ENCODE assay signal across 9 cellular contexts in the genomic region with DNA sequence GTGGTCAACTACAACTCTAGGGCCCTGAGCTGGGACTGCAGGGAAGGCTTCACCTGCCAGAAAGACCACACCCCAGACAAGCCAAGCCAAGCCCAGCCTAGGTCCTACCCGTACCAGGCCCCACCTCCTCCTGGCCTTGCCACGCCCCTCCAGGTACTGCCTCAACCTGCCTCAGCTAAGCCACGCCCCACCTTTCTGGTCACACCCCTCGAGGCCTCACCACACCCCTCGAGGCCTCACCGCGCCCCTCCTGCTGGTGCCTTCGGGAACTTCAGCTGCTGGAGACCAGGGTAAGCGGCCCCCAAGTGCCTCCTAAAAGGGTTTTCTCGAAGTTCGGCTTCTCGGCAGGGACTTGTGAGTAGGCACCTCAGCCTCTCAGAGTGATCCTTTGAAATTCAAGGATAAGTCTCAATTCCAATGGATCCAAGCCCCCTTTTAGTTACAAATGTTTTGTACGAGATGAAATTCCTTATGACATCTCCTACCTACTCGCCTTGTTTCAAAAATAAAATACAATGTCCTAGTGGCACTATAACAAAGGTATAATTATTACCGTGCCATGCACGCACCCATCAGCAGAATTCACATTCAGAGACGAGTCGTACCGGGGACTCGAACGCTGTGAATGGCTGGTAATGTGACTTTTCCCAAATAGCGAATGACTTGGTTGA.
DNase-seq lines count a peak whose midpoint lies in the region; ATAC-seq, FAIRE-seq and TF ChIP-seq lines count a peak whose summit lies in the region.
"Had no signal": no experiment of that assay in that cellular context is flagged by ENCODE, and none has a peak within 500 bp of the region (broad histone marks: within the 10 kb centered on the region; RNA-seq: fewer than 3 reads in every experiment).

No MANE protein-coding gene starts in this region.

- no peak overlapping the region for H3K4me2 ChIP-seq in A549

- no peak for TF ChIP-seq POLR2A in A549 (IDR thresholded peaks at IDR 0.05; ENCODE audit: low read length)

- DNase-seq in A549 (ENCODE audit: low read depth in 1 of 2, low spot score in 1 of 2) (peak; percentile 30 to 58), LNCaP clone FGC (ENCODE audit: low read depth) (peak; percentile 22), chondrocyte (ENCODE audit: low spot score) (no peak), osteocyte (ENCODE audit: extremely low spot score, unreplicated experiment) (peak; percentile 74), T-helper 9 cell (no peak), AG08395 (ENCODE audit: low spot score) (no peak)

- CTCF ChIA-PET in A549 (lab: Yijun Ruan, JAX): interaction anchor here (0.6 to 1.0 kb wide), 3 partner anchors 8 to 136 kb away, joined by 3 read pairs; no protein-coding TSS in a partner anchor

- H3K4me3 Mint-ChIP-seq in chondrocyte (ENCODE audit: unreplicated experiment): no peak overlapping the region
- no peak overlapping the region for H3K4me3 Mint-ChIP-seq in osteocyte (ENCODE audit: unreplicated experiment)

- ATAC-seq in A549: peak; percentile 64 to 87; a peak in 5 of 6 replicates
- peak; percentile 75 for ATAC-seq in GM18519 (IDR thresholded peaks at IDR 0.05; ENCODE audit: low FRiP score, unreplicated experiment)
- no peak for ATAC-seq in GM19035 (IDR thresholded peaks at IDR 0.05; ENCODE audit: unreplicated experiment)

- H3K4me1 Mint-ChIP-seq in chondrocyte (ENCODE audit: low read depth): peaks cover 7% of the 10 kb centered on the region
- peaks cover 5% of the 10 kb centered on the region for H3K4me1 Mint-ChIP-seq in osteocyte (ENCODE audit: unreplicated experiment)

- TF ChIP-seq CTCF in A549 (IDR thresholded peaks at IDR 0.05) (no peak), LNCaP clone FGC (IDR thresholded peaks at IDR 0.05; ENCODE audit: control insufficient read depth, extremely low read depth, insufficient read depth) (peak; percentile 32), chondrocyte (IDR thresholded peaks at IDR 0.05) (peak; percentile 32), osteocyte (IDR thresholded peaks at IDR 0.05) (no peak)

- no peak overlapping the region for H3K27ac ChIP-seq in A549

- no peak for TF ChIP-seq EP300 in A549 (IDR thresholded peaks at IDR 0.05)

- FAIRE-seq in A549 (lab: Jason Lieb, UNC): no peak

- H3K4me1 ChIP-seq in A549: no peaks in the 10 kb centered on the region

- H3K27me3 Mint-ChIP-seq in chondrocyte (ENCODE audit: low read depth): peaks cover 17% of the 10 kb centered on the region
- H3K27me3 Mint-ChIP-seq in osteocyte (ENCODE audit: unreplicated experiment): peaks cover 31% of the 10 kb centered on the region

- TF ChIP-seq RAD21 in A549 (conservative IDR thresholded peaks at IDR 0.05 in 1 of 2, IDR thresholded peaks at IDR 0.05 in 1 of 2): no peak

- H3K9me3 Mint-ChIP-seq in chondrocyte (ENCODE audit: low read depth): no peaks in the 10 kb centered on the region
- H3K9me3 Mint-ChIP-seq in osteocyte (ENCODE audit: unreplicated experiment): no peaks in the 10 kb centered on the region
- H3K9me3 Mint-ChIP-seq: activated naive CD4-positive, alpha-beta T cell treated with anti-CD3 and anti-CD28 coated beads, Interleukin-2, amount 50 U/mL, for 72 hours had no signal

- POLR2A ChIA-PET in A549 (lab: Yijun Ruan, JAX): no interaction called here

- no peak overlapping the region for H3K27ac Mint-ChIP-seq in chondrocyte (ENCODE audit: unreplicated experiment)
- H3K27ac Mint-ChIP-seq in osteocyte (ENCODE audit: unreplicated experiment): no peak overlapping the region
- H3K27ac Mint-ChIP-seq: activated naive CD4-positive, alpha-beta T cell treated with anti-CD3 and anti-CD28 coated beads, Interleukin-2, amount 50 U/mL, for 72 hours had no signal

- WGBS in A549 (ENCODE audit: missing lambda C conversion rate): 66% methylated on average over 19 of the region's 22 CpGs

- no peak overlapping the region for H3K4me3 ChIP-seq in A549
- no peak overlapping the region for H3K4me3 ChIP-seq in LNCaP clone FGC (ENCODE audit: low read depth, low read length)

- H3K36me3 Mint-ChIP-seq in chondrocyte (ENCODE audit: low read depth) (peaks cover 3% of the 10 kb centered on the region), osteocyte (ENCODE audit: unreplicated experiment) (peaks cover 3% of the 10 kb centered on the region)
- H3K36me3 Mint-ChIP-seq: activated naive CD4-positive, alpha-beta T cell treated with anti-CD3 and anti-CD28 coated beads, Interleukin-2, amount 50 U/mL, for 72 hours had no signal

- no peaks in the 10 kb centered on the region for H3K9me3 ChIP-seq in A549

TF ChIP-seq in A549, 52 proteins besides CTCF, POLR2A, EP300 and RAD21:
- TF ChIP-seq ZSCAN20 (CRISPR knock-in tag; IDR thresholded peaks at IDR 0.05) (no peak), NFE2L2 (conservative IDR thresholded peaks at IDR 0.05; ENCODE audit: low read length) (no peak), SMC3 (IDR thresholded peaks at IDR 0.05) (no peak), CHD4 (IDR thresholded peaks at IDR 0.05; ENCODE audit: borderline replicate concordance) (no peak), SREBF2 (IDR thresholded peaks at IDR 0.05) (no peak), CHD2 (IDR thresholded peaks at IDR 0.05; ENCODE audit: low read length, partially characterized antibody) (no peak), FOSL2 (IDR thresholded peaks at IDR 0.05) (no peak), FOSL2 (CRISPR knock-in tag; IDR thresholded peaks at IDR 0.05) (no peak), BHLHE40 (IDR thresholded peaks at IDR 0.05; ENCODE audit: low read depth, low read length) (no peak), MAZ (IDR thresholded peaks at IDR 0.05; ENCODE audit: borderline replicate concordance, low read depth, low read length) (no peak), HOXB5 (CRISPR knock-in tag; IDR thresholded peaks at IDR 0.05) (no peak)

Comparison
In these comparisons a context has a peak if more than half of its experiments do, and no peak if none do; other contexts are left out.
1. DNase-seq: peak in A549 (2 of 2), LNCaP clone FGC (single experiment) and osteocyte (single experiment); none in chondrocyte (single experiment), T-helper 9 cell (single experiment) and AG08395 (single experiment).
2. CTCF ChIP-seq: peak in LNCaP clone FGC (single experiment) and chondrocyte (single experiment); none in A549 (single experiment) and osteocyte (single experiment).